Comparison of ENCODE assay signal across 13 cellular contexts in genomic region chr10:77463499-77463898, GRCh38.
DNase-seq lines count a peak whose midpoint lies in the region; ATAC-seq and TF ChIP-seq lines count a peak whose summit lies in the region.
"Had no signal": no experiment of that assay in that cellular context is flagged by ENCODE, and none has a peak within 500 bp of the region (broad histone marks: within the 10 kb centered on the region; RNA-seq: fewer than 3 reads in every experiment).

No MANE protein-coding gene starts in this region.

- no peak overlapping the region for H2BK12ac ChIP-seq in mesenchymal stem cell (ENCODE audit: low read length in 2 of 2)

- no peaks in the 10 kb centered on the region for H3K4me1 ChIP-seq in HEK293 (ENCODE audit: control insufficient read depth, insufficient read depth, low read length)
- H3K4me1 ChIP-seq in ascending aorta, result peaks cover 14 to 33% of the 10 kb centered on the region in 2 donors
- H3K4me1 ChIP-seq in mesenchymal stem cell (ENCODE audit: control insufficient read depth, insufficient read depth, low read depth, low read length), result peaks cover 13% of the 10 kb centered on the region
- H3K4me1 ChIP-seq in gastrocnemius medialis, result peaks cover 34 to 38% of the 10 kb centered on the region in 2 donors
- H3K4me1 ChIP-seq in heart left ventricle, result no peaks in the 10 kb centered on the region

- ATAC-seq in gastrocnemius medialis, result peak in 1 of 2 donors; percentile 80
- ATAC-seq in HG03571 (IDR thresholded peaks at IDR 0.05; ENCODE audit: unreplicated experiment), result no peak
- ATAC-seq in heart left ventricle, result no peak

- no peak overlapping the region for H3K9ac ChIP-seq in mesenchymal stem cell (ENCODE audit: low read length)

- H3K27me3 ChIP-seq in ascending aorta, result no peaks in the 10 kb centered on the region
- no peaks in the 10 kb centered on the region for H3K27me3 ChIP-seq in mesenchymal stem cell (ENCODE audit: control insufficient read depth in 1 of 2, insufficient read depth in 1 of 2, low read length in 2 of 2)
- no peaks in the 10 kb centered on the region for H3K27me3 ChIP-seq in gastrocnemius medialis
- H3K27me3 ChIP-seq in heart left ventricle, result peaks cover 0 to 8% (median 0%) of the 10 kb centered on the region in 9 donors
- H3K27me3 ChIP-seq: hepatocyte, stomach had no signal

- H2AK5ac ChIP-seq in mesenchymal stem cell (ENCODE audit: low read length, severe bottlenecking), result no peak overlapping the region

- intact Hi-C loops in ascending aorta (cut with DNase I) (no loop called here), gastrocnemius medialis (cut with DNase I; ENCODE audit: low total_unique reads) (no loop called here), heart left ventricle (cut with DNase I) (no loop called here)

- no peaks in the 10 kb centered on the region for H3K9me3 ChIP-seq in HEK293 (ENCODE audit: control insufficient read depth, insufficient read depth, low read depth, low read length)
- no peaks in the 10 kb centered on the region for H3K9me3 ChIP-seq in ascending aorta
- H3K9me3 ChIP-seq in mesenchymal stem cell (ENCODE audit: control insufficient read depth, low read length), result no peaks in the 10 kb centered on the region
- no peaks in the 10 kb centered on the region for H3K9me3 ChIP-seq in gastrocnemius medialis
- H3K9me3 ChIP-seq in heart left ventricle, result no peaks in the 10 kb centered on the region
- H3K9me3 ChIP-seq: Caco-2, stomach had no signal

- H3K27ac ChIP-seq in HEK293 (ENCODE audit: extremely low read depth, low read depth, low read length) (no peak overlapping the region), ascending aorta (peak overlapping the region; percentile 56 to 57), mesenchymal stem cell (ENCODE audit: low read length, poor library complexity, severe bottlenecking) (no peak overlapping the region), gastrocnemius medialis (peak overlapping the region in 3 of 4 donors; percentile 22 to 68 (median 58)), heart left ventricle (no peak overlapping the region)
- H3K27ac ChIP-seq: hepatocyte had no signal

- no peak overlapping the region for H3K14ac ChIP-seq in mesenchymal stem cell (ENCODE audit: low read length in 2 of 2)

- H3K36me3 ChIP-seq in HEK293 (ENCODE audit: control insufficient read depth in 2 of 2, insufficient read depth in 1 of 2, low read length in 2 of 2) (no peaks in the 10 kb centered on the region), ascending aorta (no peaks in the 10 kb centered on the region), mesenchymal stem cell (ENCODE audit: control insufficient read depth in 1 of 2, insufficient read depth in 2 of 2, low read depth in 1 of 2, low read length in 2 of 2) (no peaks in the 10 kb centered on the region), gastrocnemius medialis (no peaks in the 10 kb centered on the region), heart left ventricle (no peaks in the 10 kb centered on the region)
- H3K36me3 ChIP-seq: stomach had no signal

- H2BK120ac ChIP-seq in mesenchymal stem cell (ENCODE audit: low read depth, low read length), result no peak overlapping the region

- H2BK5ac ChIP-seq in mesenchymal stem cell (ENCODE audit: low read depth, low read length, poor library complexity, severe bottlenecking), result no peak overlapping the region

- POLR2A ChIA-PET in HEK293 (lab: Yijun Ruan, JAX), result no interaction called here

- no peak overlapping the region for H3K23ac ChIP-seq in mesenchymal stem cell (ENCODE audit: low read length in 2 of 2)

- no peak overlapping the region for H3K18ac ChIP-seq in mesenchymal stem cell (ENCODE audit: low read depth in 1 of 2, low read length in 2 of 2)

- TF ChIP-seq POLR2A in gastrocnemius medialis (IDR thresholded peaks at IDR 0.05) (no peak), heart left ventricle (IDR thresholded peaks at IDR 0.05) (no peak)

- H3K4me3 ChIP-seq in HEK293 (ENCODE audit: low read depth, low read length), result no peak overlapping the region
- no peak overlapping the region for H3K4me3 ChIP-seq in ascending aorta
- no peak overlapping the region for H3K4me3 ChIP-seq in mesenchymal stem cell (ENCODE audit: insufficient read depth in 1 of 2, low read depth in 1 of 2, low read length in 2 of 2)
- no peak overlapping the region for H3K4me3 ChIP-seq in gastrocnemius medialis
- no peak overlapping the region for H3K4me3 ChIP-seq in heart left ventricle
- H3K4me3 ChIP-seq: hepatocyte, stomach had no signal

- CTCF ChIA-PET in HEK293 (lab: Yijun Ruan, JAX), result interaction anchor here (0.6 kb wide), 1 partner anchor 96 kb away, joined by 3 read pairs; no protein-coding TSS in a partner anchor

- peak overlapping the region; percentile 66 for H4K8ac ChIP-seq in mesenchymal stem cell (ENCODE audit: low read length)

- 28% methylated on average over 4 of the region's 4 CpGs for WGBS in mesenchymal stem cell
- WGBS in heart left ventricle, 4 donors, result 53 to 74% (median 67%) methylated on average over 4 of the region's 4 CpGs

- peaks cover 4% of the 10 kb centered on the region for H3K79me1 ChIP-seq in mesenchymal stem cell (replicated peaks; ENCODE audit: low read length, poor library complexity, severe bottlenecking)

- no peak for TF ChIP-seq CTCF in HEK293 (tag by site-specific recombination; IDR thresholded peaks at IDR 0.05)
- no peak for TF ChIP-seq CTCF in ascending aorta (IDR thresholded peaks at IDR 0.05)
- TF ChIP-seq CTCF in gastrocnemius medialis (IDR thresholded peaks at IDR 0.05 in 4 of 5, conservative IDR thresholded peaks at IDR 0.05 in 1 of 5), result no peak
- no peak for TF ChIP-seq CTCF in heart left ventricle (IDR thresholded peaks at IDR 0.05)

- DNase-seq in ascending aorta (ENCODE audit: low spot score in 2 of 2) (peak in 1 of 2 donors; percentile 67), mesenchymal stem cell (peak; percentile 29), gastrocnemius medialis (no peak), ecto neural progenitor cell (ENCODE audit: low spot score) (no peak), heart left ventricle (no peak), NOMO-1 treated with dmso at 0.1 percent for 144 hours (lab: John Stamatoyannopoulos, UW; ENCODE audit: unreplicated experiment) (no peak)
- DNase-seq: amniotic stem cell; Caco-2; NK-92 treated with Interleukin-12 subunit alpha and Interleukin-12 subunit beta, amount 100 ng/mL, for 24 hours; stomach had no signal

- H2BK15ac ChIP-seq in mesenchymal stem cell (ENCODE audit: low read depth, poor library complexity, severe bottlenecking), result no peak overlapping the region

- H2AFZ ChIP-seq in mesenchymal stem cell (ENCODE audit: low read depth, low read length), result no peak overlapping the region
- H2AFZ ChIP-seq: hepatocyte had no signal

- no peak overlapping the region for H3K4ac ChIP-seq in mesenchymal stem cell (ENCODE audit: low read depth in 1 of 2, low read length in 2 of 2)

- no peak overlapping the region for H3K4me2 ChIP-seq in mesenchymal stem cell (ENCODE audit: low read length, poor library complexity, severe bottlenecking)
- H3K4me2 ChIP-seq: hepatocyte had no signal

- no peak overlapping the region for H4K91ac ChIP-seq in mesenchymal stem cell (ENCODE audit: low read length)

- in situ Hi-C loops in gastrocnemius medialis (cut with MboI; ENCODE audit: low sequenced_read_pairs in 4 of 4), result no loop called here

TF ChIP-seq in HEK293, 187 proteins besides CTCF, POLR2A, EP300 and RAD21:
- TF ChIP-seq ZNF629 (tag by site-specific recombination; IDR thresholded peaks at IDR 0.05) (no peak), ZIC2 (tag by site-specific recombination; IDR thresholded peaks at IDR 0.05) (peak; percentile 32; the same call in 1 of the 2 replicates), GLIS1 (tag by site-specific recombination; IDR thresholded peaks at IDR 0.05) (peak; percentile 5; the same call in 1 of the 2 replicates), ZBTB17 (tag by site-specific recombination; IDR thresholded peaks at IDR 0.05) (peak; percentile 64), ZEB2 (tag by site-specific recombination; IDR thresholded peaks at IDR 0.05) (no peak), ZNF398 (tag by site-specific recombination; IDR thresholded peaks at IDR 0.05) (no peak)

Comparison
In these comparisons a context has a peak if more than half of its experiments do, and no peak if none do; other contexts are left out.
1. H3K27ac ChIP-seq: peak in ascending aorta (2 of 2) and gastrocnemius medialis (3 of 4); none in HEK293 (single experiment), mesenchymal stem cell (single experiment) and heart left ventricle (0 of 12).